In genomic region chr4:137967480-137968190, GRCh38 we compare ENCODE assay signal across 1 cellular context.
TF ChIP-seq lines count a peak whose summit lies in the region.

No MANE protein-coding gene starts in this region.

TF ChIP-seq in K562, 482 proteins besides CTCF, POLR2A, EP300 and RAD21 (continued from another document):
- no peak for TF ChIP-seq TCF15 (CRISPR knock-in tag; IDR thresholded peaks at IDR 0.05)
- TF ChIP-seq, protein P1, sequence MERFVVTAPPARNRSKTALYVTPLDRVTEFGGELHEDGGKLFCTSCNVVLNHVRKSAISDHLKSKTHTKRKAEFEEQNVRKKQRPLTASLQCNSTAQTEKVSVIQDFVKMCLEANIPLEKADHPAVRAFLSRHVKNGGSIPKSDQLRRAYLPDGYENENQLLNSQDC (CRISPR knock-in tag; IDR thresholded peaks at IDR 0.05) = no peak
- no peak for TF ChIP-seq SIN3B (IDR thresholded peaks at IDR 0.05; ENCODE audit: low read depth)
- peak; percentile 80 for TF ChIP-seq ZNF79 (CRISPR knock-in tag; IDR thresholded peaks at IDR 0.05; ENCODE audit: low read depth)
- TF ChIP-seq ZBTB11 (CRISPR knock-in tag; IDR thresholded peaks at IDR 0.05) = 0 out of 6 replicates have a peak, but pooled peaks of 1 of the 3 experiments have one; percentile 45
- TF ChIP-seq, protein P2, sequence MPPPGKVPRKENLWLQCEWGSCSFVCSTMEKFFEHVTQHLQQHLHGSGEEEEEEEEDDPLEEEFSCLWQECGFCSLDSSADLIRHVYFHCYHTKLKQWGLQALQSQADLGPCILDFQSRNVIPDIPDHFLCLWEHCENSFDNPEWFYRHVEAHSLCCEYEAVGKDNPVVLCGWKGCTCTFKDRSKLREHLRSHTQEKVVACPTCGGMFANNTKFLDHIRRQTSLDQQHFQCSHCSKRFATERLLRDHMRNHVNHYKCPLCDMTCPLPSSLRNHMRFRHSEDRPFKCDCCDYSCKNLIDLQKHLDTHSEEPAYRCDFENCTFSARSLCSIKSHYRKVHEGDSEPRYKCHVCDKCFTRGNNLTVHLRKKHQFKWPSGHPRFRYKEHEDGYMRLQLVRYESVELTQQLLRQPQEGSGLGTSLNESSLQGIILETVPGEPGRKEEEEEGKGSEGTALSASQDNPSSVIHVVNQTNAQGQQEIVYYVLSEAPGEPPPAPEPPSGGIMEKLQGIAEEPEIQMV (tag; conservative IDR thresholded peaks at IDR 0.05; ENCODE audit: low read depth) = peak; percentile 88
- TF ChIP-seq ZNF444 (CRISPR knock-in tag; IDR thresholded peaks at IDR 0.05) = peak; percentile 73; the same call in 1 of the 2 replicates
- peak; percentile 90 for TF ChIP-seq ZNF23 (CRISPR knock-in tag; IDR thresholded peaks at IDR 0.05)
- TF ChIP-seq, protein P3, sequence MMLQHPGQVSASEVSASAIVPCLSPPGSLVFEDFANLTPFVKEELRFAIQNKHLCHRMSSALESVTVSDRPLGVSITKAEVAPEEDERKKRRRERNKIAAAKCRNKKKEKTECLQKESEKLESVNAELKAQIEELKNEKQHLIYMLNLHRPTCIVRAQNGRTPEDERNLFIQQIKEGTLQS (IDR thresholded peaks at IDR 0.05) = peak; percentile 62
- TF ChIP-seq, protein P3 (CRISPR knock-in tag; conservative IDR thresholded peaks at IDR 0.05) = no peak
- peak; percentile 42; the same call in 1 of the 2 replicates for TF ChIP-seq TEAD4 (IDR thresholded peaks at IDR 0.05; ENCODE audit: low read length)
- no peak for TF ChIP-seq TEAD4 (CRISPR knock-in tag; IDR thresholded peaks at IDR 0.05; ENCODE audit: borderline replicate concordance)
- no peak for TF ChIP-seq RB1 (IDR thresholded peaks at IDR 0.05; ENCODE audit: low read depth)
- TF ChIP-seq BACH1 (tag; IDR thresholded peaks at IDR 0.05) = peak; percentile 68; the same call in 1 of the 2 replicates
- TF ChIP-seq HSF4 (CRISPR knock-in tag; IDR thresholded peaks at IDR 0.05; ENCODE audit: borderline replicate concordance) = peak; percentile 96; the same call in 1 of the 2 replicates
- peak; percentile 55; the same call in 1 of the 2 replicates for TF ChIP-seq NFE2 (IDR thresholded peaks at IDR 0.05; ENCODE audit: low read depth)
- TF ChIP-seq ZNF445 (CRISPR knock-in tag; IDR thresholded peaks at IDR 0.05; ENCODE audit: low read depth) = peak; percentile 86
- no peak for TF ChIP-seq ZNF707 (CRISPR knock-in tag; conservative IDR thresholded peaks at IDR 0.05)
- TF ChIP-seq U2AF1 (optimal IDR thresholded peaks at IDR 0.05; ENCODE audit: low read depth, low read length) = no peak
- peak in 1 of 2 experiments; percentile 70; a peak in 2 of 4 replicates for TF ChIP-seq MAZ (CRISPR knock-in tag; conservative IDR thresholded peaks at IDR 0.05 in 1 of 2, IDR thresholded peaks at IDR 0.05 in 1 of 2)
- 0 out of 2 replicates have a peak, but pooled peaks have one; percentile 39 for TF ChIP-seq TCFL5 (CRISPR knock-in tag; conservative IDR thresholded peaks at IDR 0.05)
- TF ChIP-seq SAP30 (IDR thresholded peaks at IDR 0.05; ENCODE audit: borderline replicate concordance, insufficient read depth, low read depth, low read length, poor library complexity, severe bottlenecking) = no peak
- TF ChIP-seq CREB3 (tag; conservative IDR thresholded peaks at IDR 0.05; ENCODE audit: low read depth) = peak; percentile 90
- no peak for TF ChIP-seq FIP1L1 (IDR thresholded peaks at IDR 0.05; ENCODE audit: low read depth, low read length, poor library complexity, severe bottlenecking)
- peak in 1 of 2 experiments; percentile 71; a peak in 1 of 4 replicates for TF ChIP-seq TEAD1 (CRISPR knock-in tag; IDR thresholded peaks at IDR 0.05)
- TF ChIP-seq EZH2 (IDR thresholded peaks at IDR 0.05; ENCODE audit: borderline replicate concordance, low read depth, low read length) = no peak
- TF ChIP-seq ATF7 (IDR thresholded peaks at IDR 0.05) = peak; percentile 38; the same call in 1 of the 2 replicates
- no peak for TF ChIP-seq ATF4 (CRISPR knock-in tag; IDR thresholded peaks at IDR 0.05)
- peak; percentile 87; the same call in 1 of the 2 replicates for TF ChIP-seq ZBTB9 (CRISPR knock-in tag; IDR thresholded peaks at IDR 0.05)
- TF ChIP-seq MAFF (IDR thresholded peaks at IDR 0.05; ENCODE audit: low read length) = 0 out of 2 replicates have a peak, but pooled peaks have one; percentile 18
- peak; percentile 67 for TF ChIP-seq CBFA2T3 (IDR thresholded peaks at IDR 0.05)
- TF ChIP-seq CREM (IDR thresholded peaks at IDR 0.05; ENCODE audit: low read depth) = peak; percentile 44; the same call in 1 of the 2 replicates
- TF ChIP-seq TCF3 (CRISPR knock-in tag; IDR thresholded peaks at IDR 0.05) = peak; percentile 43; the same call in 1 of the 2 replicates
- no peak for TF ChIP-seq NR4A1 (CRISPR knock-in tag; IDR thresholded peaks at IDR 0.05)
- TF ChIP-seq NR4A1 (tag; IDR thresholded peaks at IDR 0.05) = no peak
- TF ChIP-seq ZNF766 (CRISPR knock-in tag; conservative IDR thresholded peaks at IDR 0.05) = 0 out of 2 replicates have a peak, but pooled peaks have one; percentile 3
- TF ChIP-seq, protein P4, sequence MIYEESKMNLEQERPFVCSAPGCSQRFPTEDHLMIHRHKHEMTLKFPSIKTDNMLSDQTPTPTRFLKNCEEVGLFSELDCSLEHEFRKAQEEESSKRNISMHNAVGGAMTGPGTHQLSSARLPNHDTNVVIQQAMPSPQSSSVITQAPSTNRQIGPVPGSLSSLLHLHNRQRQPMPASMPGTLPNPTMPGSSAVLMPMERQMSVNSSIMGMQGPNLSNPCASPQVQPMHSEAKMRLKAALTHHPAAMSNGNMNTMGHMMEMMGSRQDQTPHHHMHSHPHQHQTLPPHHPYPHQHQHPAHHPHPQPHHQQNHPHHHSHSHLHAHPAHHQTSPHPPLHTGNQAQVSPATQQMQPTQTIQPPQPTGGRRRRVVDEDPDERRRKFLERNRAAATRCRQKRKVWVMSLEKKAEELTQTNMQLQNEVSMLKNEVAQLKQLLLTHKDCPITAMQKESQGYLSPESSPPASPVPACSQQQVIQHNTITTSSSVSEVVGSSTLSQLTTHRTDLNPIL (CRISPR knock-in tag; IDR thresholded peaks at IDR 0.05) = 0 out of 2 replicates have a peak, but pooled peaks have one; percentile 47
- peak; percentile 85 for TF ChIP-seq ILK (tag; IDR thresholded peaks at IDR 0.05; ENCODE audit: borderline replicate concordance, low read depth)
- TF ChIP-seq, protein P5, sequence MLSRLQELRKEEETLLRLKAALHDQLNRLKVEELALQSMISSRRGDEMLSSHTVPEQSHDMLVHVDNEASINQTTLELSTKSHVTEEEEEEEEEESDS (CRISPR knock-in tag; IDR thresholded peaks at IDR 0.05) = peak; percentile 47; the same call in 1 of the 2 replicates
- TF ChIP-seq ZNF785 (CRISPR knock-in tag; IDR thresholded peaks at IDR 0.05) = no peak
- no peak for TF ChIP-seq MIER1 (IDR thresholded peaks at IDR 0.05; ENCODE audit: low read depth)
- TF ChIP-seq ID3 (CRISPR knock-in tag; IDR thresholded peaks at IDR 0.05) = peak; percentile 84
- TF ChIP-seq ID3 (tag; IDR thresholded peaks at IDR 0.05) = peak; percentile 94
- TF ChIP-seq, protein P6, sequence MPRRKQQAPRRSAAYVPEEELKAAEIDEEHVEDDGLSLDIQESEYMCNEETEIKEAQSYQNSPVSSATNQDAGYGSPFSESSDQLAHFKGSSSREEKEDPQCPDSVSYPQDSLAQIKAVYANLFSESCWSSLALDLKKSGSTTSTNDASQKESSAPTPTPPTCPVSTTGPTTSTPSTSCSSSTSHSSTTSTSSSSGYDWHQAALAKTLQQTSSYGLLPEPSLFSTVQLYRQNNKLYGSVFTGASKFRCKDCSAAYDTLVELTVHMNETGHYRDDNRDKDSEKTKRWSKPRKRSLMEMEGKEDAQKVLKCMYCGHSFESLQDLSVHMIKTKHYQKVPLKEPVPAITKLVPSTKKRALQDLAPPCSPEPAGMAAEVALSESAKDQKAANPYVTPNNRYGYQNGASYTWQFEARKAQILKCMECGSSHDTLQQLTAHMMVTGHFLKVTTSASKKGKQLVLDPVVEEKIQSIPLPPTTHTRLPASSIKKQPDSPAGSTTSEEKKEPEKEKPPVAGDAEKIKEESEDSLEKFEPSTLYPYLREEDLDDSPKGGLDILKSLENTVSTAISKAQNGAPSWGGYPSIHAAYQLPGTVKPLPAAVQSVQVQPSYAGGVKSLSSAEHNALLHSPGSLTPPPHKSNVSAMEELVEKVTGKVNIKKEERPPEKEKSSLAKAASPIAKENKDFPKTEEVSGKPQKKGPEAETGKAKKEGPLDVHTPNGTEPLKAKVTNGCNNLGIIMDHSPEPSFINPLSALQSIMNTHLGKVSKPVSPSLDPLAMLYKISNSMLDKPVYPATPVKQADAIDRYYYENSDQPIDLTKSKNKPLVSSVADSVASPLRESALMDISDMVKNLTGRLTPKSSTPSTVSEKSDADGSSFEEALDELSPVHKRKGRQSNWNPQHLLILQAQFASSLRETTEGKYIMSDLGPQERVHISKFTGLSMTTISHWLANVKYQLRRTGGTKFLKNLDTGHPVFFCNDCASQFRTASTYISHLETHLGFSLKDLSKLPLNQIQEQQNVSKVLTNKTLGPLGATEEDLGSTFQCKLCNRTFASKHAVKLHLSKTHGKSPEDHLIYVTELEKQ (CRISPR knock-in tag; IDR thresholded peaks at IDR 0.05) = no peak
- no peak for TF ChIP-seq E2F3 (CRISPR knock-in tag; IDR thresholded peaks at IDR 0.05)
- TF ChIP-seq ZSCAN32 (CRISPR knock-in tag; IDR thresholded peaks at IDR 0.05) = 0 out of 2 replicates have a peak, but pooled peaks have one; percentile 22
- TF ChIP-seq PTRF (tag; IDR thresholded peaks at IDR 0.05) = peak; percentile 68; the same call in 1 of the 2 replicates
- TF ChIP-seq ARID1B (IDR thresholded peaks at IDR 0.05) = peak; percentile 32; the same call in 1 of the 2 replicates
- TF ChIP-seq ZBTB17 (CRISPR knock-in tag; IDR thresholded peaks at IDR 0.05) = peak; percentile 87
- peak; percentile 63; the same call in 1 of the 2 replicates for TF ChIP-seq ZNF668 (CRISPR knock-in tag; IDR thresholded peaks at IDR 0.05)
- peak; percentile 26; the same call in 1 of the 2 replicates for TF ChIP-seq GABPA (tag; conservative IDR thresholded peaks at IDR 0.05; ENCODE audit: low read depth)
- TF ChIP-seq HDAC8 (tag; IDR thresholded peaks at IDR 0.05) = no peak
- TF ChIP-seq TAL1 (IDR thresholded peaks at IDR 0.05) = peak; percentile 13; the same call in 1 of the 2 replicates
- peak; percentile 61; the same call in 1 of the 2 replicates for TF ChIP-seq KLF13 (tag; IDR thresholded peaks at IDR 0.05; ENCODE audit: borderline replicate concordance, low read depth)
- TF ChIP-seq MECOM (CRISPR knock-in tag; IDR thresholded peaks at IDR 0.05) = peak; percentile 87
- TF ChIP-seq STAT5B (CRISPR knock-in tag; IDR thresholded peaks at IDR 0.05) = peak; percentile 71; the same call in 1 of the 2 replicates
- no peak for TF ChIP-seq RFX1 (IDR thresholded peaks at IDR 0.05)
- no peak for TF ChIP-seq TAF15 (IDR thresholded peaks at IDR 0.05; ENCODE audit: low read depth, low read length)
